In genomic region chr15:60476713-60477112, GRCh38 we compare ENCODE assay signal across 12 cellular contexts. TPM values are rescaled to one million over a fixed set of nuclear protein-coding genes. Genes with fewer than 3 reads are reported as not detected.
DNase-seq lines count a peak whose midpoint lies in the region; ATAC-seq and TF ChIP-seq lines count a peak whose summit lies in the region.
"Had no signal": no experiment of that assay in that cellular context is flagged by ENCODE, and none has a peak within 500 bp of the region (broad histone marks: within the 10 kb centered on the region; RNA-seq: fewer than 3 reads in every experiment).

No MANE protein-coding gene starts in this region.

- CTCF ChIA-PET in WTC11 (lab: Charles Lee): no interaction called here

- POLR2A ChIA-PET in WTC11 (lab: Charles Lee): interaction anchor here (0.6 kb wide), 1 partner anchor 78 kb away, joined by 12 read pairs; no protein-coding TSS in a partner anchor

- H3K27ac Mint-ChIP-seq in natural killer cell treated with Interleukin-12 subunit alpha and Interleukin-12 subunit beta and Interleukin-15 and Interleukin-18, amount 100 ng/mL, for 72 hours: no peak overlapping the region
- H3K27ac Mint-ChIP-seq in natural killer cell (peak overlapping the region in 1 of 2 donors; percentile 34), WTC11 (no peak overlapping the region)
- H3K27ac Mint-ChIP-seq: H9 had no signal

- no peak overlapping the region for H3K4me3 ChIP-seq in RWPE2 (ENCODE audit: severe bottlenecking)
- H3K4me3 ChIP-seq in fibroblast of pulmonary artery (replicated peaks; ENCODE audit: low read depth, low read length): no peak overlapping the region
- H3K4me3 ChIP-seq in esophagus muscularis mucosa: no peak overlapping the region
- no peak overlapping the region for H3K4me3 ChIP-seq in transverse colon

- peaks cover 33 to 48% of the 10 kb centered on the region in 2 donors for H3K4me1 Mint-ChIP-seq in natural killer cell treated with Interleukin-12 subunit alpha and Interleukin-12 subunit beta and Interleukin-15 and Interleukin-18, amount 100 ng/mL, for 72 hours (ENCODE audit: low read depth in 2 of 2)
- H3K4me1 Mint-ChIP-seq in natural killer cell (peaks cover 35 to 44% of the 10 kb centered on the region in 2 donors), WTC11 (peaks cover 23% of the 10 kb centered on the region)

- TF ChIP-seq CTCF in natural killer cell (IDR thresholded peaks at IDR 0.05) (no peak), RWPE2 (IDR thresholded peaks at IDR 0.05; ENCODE audit: poor library complexity, severe bottlenecking) (no peak), fibroblast of pulmonary artery (IDR thresholded peaks at IDR 0.05; ENCODE audit: low read length, missing control alignments) (no peak), esophagus muscularis mucosa (IDR thresholded peaks at IDR 0.05) (no peak), transverse colon (IDR thresholded peaks at IDR 0.05) (no peak), WTC11 (IDR thresholded peaks at IDR 0.05) (no peak)

- no peaks in the 10 kb centered on the region for H3K27me3 ChIP-seq in RWPE2 (ENCODE audit: insufficient read depth, poor library complexity, severe bottlenecking)
- H3K27me3 ChIP-seq in esophagus muscularis mucosa: no peaks in the 10 kb centered on the region
- H3K27me3 ChIP-seq in transverse colon: no peaks in the 10 kb centered on the region

- in situ Hi-C loops in transverse colon (cut with MboI; ENCODE audit: low pct_ligation_motif_present in 1 of 4, low pct_unique_long_range_greater_than_20kb in 1 of 4, low sequenced_read_pairs in 3 of 4): no loop called here

- H3K4me1 ChIP-seq in RWPE2 (ENCODE audit: insufficient read depth, poor library complexity, severe bottlenecking) (peaks cover 37% of the 10 kb centered on the region), esophagus muscularis mucosa (peaks cover 28 to 45% (median 37%) of the 10 kb centered on the region in 4 donors), transverse colon (peaks cover 7 to 38% (median 32%) of the 10 kb centered on the region in 4 donors)

- peaks cover 19% of the 10 kb centered on the region for H3K36me3 Mint-ChIP-seq in natural killer cell treated with Interleukin-12 subunit alpha and Interleukin-12 subunit beta and Interleukin-15 and Interleukin-18, amount 100 ng/mL, for 72 hours
- H3K36me3 Mint-ChIP-seq in natural killer cell (peaks cover 7% of the 10 kb centered on the region), WTC11 (peaks cover 24% of the 10 kb centered on the region)

- H3K9me3 ChIP-seq in RWPE2 (ENCODE audit: severe bottlenecking): no peaks in the 10 kb centered on the region
- no peaks in the 10 kb centered on the region for H3K9me3 ChIP-seq in esophagus muscularis mucosa
- no peaks in the 10 kb centered on the region for H3K9me3 ChIP-seq in transverse colon

- intact Hi-C loops in natural killer cell (cut with micrococcal nuclease) (no loop called here), esophagus muscularis mucosa (cut with DNase I) (no loop called here), transverse colon (cut with DNase I; ENCODE audit: low total_unique reads) (no loop called here)

- ATAC-seq in natural killer cell treated with Interleukin-12 subunit alpha and Interleukin-12 subunit beta and Interleukin-15 and Interleukin-18, amount 100 ng/mL, for 72 hours: no peak
- no peak for ATAC-seq in natural killer cell
- ATAC-seq in RWPE2 (ENCODE audit: low read depth): 0 out of 3 replicates have a peak, but pooled peaks have one; percentile 13
- no peak for ATAC-seq in GM19023 (IDR thresholded peaks at IDR 0.05; ENCODE audit: unreplicated experiment)
- ATAC-seq in WTC11: no peak

- WGBS in esophagus muscularis mucosa: 64% methylated on average over 3 of the region's 3 CpGs
- 44 to 63% methylated on average over 3 of the region's 3 CpGs for WGBS in transverse colon (ENCODE audit: low coverage in 1 of 2), 2 donors

- TF ChIP-seq POLR2A in esophagus muscularis mucosa (IDR thresholded peaks at IDR 0.05; ENCODE audit: low read depth) (no peak), transverse colon (IDR thresholded peaks at IDR 0.05) (no peak)

- no peaks in the 10 kb centered on the region for H3K9me3 Mint-ChIP-seq in natural killer cell treated with Interleukin-12 subunit alpha and Interleukin-12 subunit beta and Interleukin-15 and Interleukin-18, amount 100 ng/mL, for 72 hours
- H3K9me3 Mint-ChIP-seq in natural killer cell: no peaks in the 10 kb centered on the region
- H3K9me3 Mint-ChIP-seq in WTC11: no peaks in the 10 kb centered on the region
- H3K9me3 Mint-ChIP-seq: H9, immature natural killer cell had no signal

- no peak for TF ChIP-seq EP300 in esophagus muscularis mucosa (IDR thresholded peaks at IDR 0.05)
- TF ChIP-seq EP300 in transverse colon (IDR thresholded peaks at IDR 0.05; ENCODE audit: low read depth): no peak

- DNase-seq in natural killer cell treated with Interleukin-12 subunit alpha and Interleukin-12 subunit beta and Interleukin-15 and Interleukin-18, amount 100 ng/mL, for 72 hours (ENCODE audit: low spot score): no peak
- DNase-seq in natural killer cell (no peak), RWPE2 (ENCODE audit: low spot score) (no peak), fibroblast of pulmonary artery (ENCODE audit: low read depth) (peak; percentile 41), esophagus muscularis mucosa (ENCODE audit: extremely low spot score) (no peak), transverse colon (no peak), WTC11 (ENCODE audit: low spot score) (no peak)
- DNase-seq: H9, immature natural killer cell, NCI-H2081 had no signal

- H3K27ac ChIP-seq in RWPE2 (ENCODE audit: poor library complexity, severe bottlenecking) (no peak overlapping the region), esophagus muscularis mucosa (replicated peaks in 1 of 4) (no peak overlapping the region), transverse colon (no peak overlapping the region)

- H3K27me3 Mint-ChIP-seq in natural killer cell treated with Interleukin-12 subunit alpha and Interleukin-12 subunit beta and Interleukin-15 and Interleukin-18, amount 100 ng/mL, for 72 hours: no peaks in the 10 kb centered on the region
- H3K27me3 Mint-ChIP-seq in natural killer cell (ENCODE audit: low read depth in 2 of 2) (no peaks in the 10 kb centered on the region), WTC11 (ENCODE audit: low read depth) (no peaks in the 10 kb centered on the region)
- H3K27me3 Mint-ChIP-seq: progenitor cell of endocrine pancreas had no signal

- H3K36me3 ChIP-seq in RWPE2 (ENCODE audit: low read depth) (peaks cover 63% of the 10 kb centered on the region), esophagus muscularis mucosa (peaks cover 0 to 26% (median 12%) of the 10 kb centered on the region in 4 donors), transverse colon (peaks cover 0 to 6% (median 0%) of the 10 kb centered on the region in 4 donors)

- peak overlapping the region; percentile 32 for H3K4me3 Mint-ChIP-seq in natural killer cell treated with Interleukin-12 subunit alpha and Interleukin-12 subunit beta and Interleukin-15 and Interleukin-18, amount 100 ng/mL, for 72 hours
- H3K4me3 Mint-ChIP-seq in natural killer cell (no peak overlapping the region), WTC11 (no peak overlapping the region)

TF ChIP-seq in WTC11, 78 proteins besides CTCF, POLR2A, EP300 and RAD21 (continues in another document):
- TF ChIP-seq ZNF317 (CRISPR knock-in tag; IDR thresholded peaks at IDR 0.05; ENCODE audit: borderline replicate concordance, low read depth): no peak
- no peak for TF ChIP-seq ERG (CRISPR knock-in tag; IDR thresholded peaks at IDR 0.05)
- no peak for TF ChIP-seq SOX15 (CRISPR knock-in tag; IDR thresholded peaks at IDR 0.05)
- no peak for TF ChIP-seq USF2 (CRISPR knock-in tag; IDR thresholded peaks at IDR 0.05)
- no peak for TF ChIP-seq IRF2 (CRISPR knock-in tag; IDR thresholded peaks at IDR 0.05; ENCODE audit: borderline replicate concordance, low read depth)
- no peak for TF ChIP-seq ATF1 (CRISPR knock-in tag; IDR thresholded peaks at IDR 0.05)
- TF ChIP-seq CREM (CRISPR knock-in tag; IDR thresholded peaks at IDR 0.05): no peak
- TF ChIP-seq ESRRA (CRISPR knock-in tag; IDR thresholded peaks at IDR 0.05; ENCODE audit: borderline replicate concordance): no peak
- TF ChIP-seq ZMAT4 (CRISPR knock-in tag; IDR thresholded peaks at IDR 0.05): no peak

RNA-seq across cellular contexts. Expression of gene ICE2, which starts 2.2 kb away (rescaled TPM):
- 10 to 100 TPM; 38.9 to 79.4 TPM for total RNA-seq in natural killer cell treated with Interleukin-12 subunit alpha and Interleukin-12 subunit beta and Interleukin-15 and Interleukin-18, amount 100 ng/mL, for 72 hours
- total RNA-seq in natural killer cell (10 to 100 TPM; 21.7 to 36.7 (median 32.9) TPM), esophagus muscularis mucosa (10 to 100 TPM; 17.4 to 30.4 (median 21.3) TPM), transverse colon (10 to 100 TPM; 14.6 to 83.4 (median 26.5) TPM), WTC11 (2021) (76.9 to 84.3 TPM (median 77.5 TPM) in 3 replicates)
